8 cellular contexts compared by ENCODE assay signal in the genomic region with DNA sequence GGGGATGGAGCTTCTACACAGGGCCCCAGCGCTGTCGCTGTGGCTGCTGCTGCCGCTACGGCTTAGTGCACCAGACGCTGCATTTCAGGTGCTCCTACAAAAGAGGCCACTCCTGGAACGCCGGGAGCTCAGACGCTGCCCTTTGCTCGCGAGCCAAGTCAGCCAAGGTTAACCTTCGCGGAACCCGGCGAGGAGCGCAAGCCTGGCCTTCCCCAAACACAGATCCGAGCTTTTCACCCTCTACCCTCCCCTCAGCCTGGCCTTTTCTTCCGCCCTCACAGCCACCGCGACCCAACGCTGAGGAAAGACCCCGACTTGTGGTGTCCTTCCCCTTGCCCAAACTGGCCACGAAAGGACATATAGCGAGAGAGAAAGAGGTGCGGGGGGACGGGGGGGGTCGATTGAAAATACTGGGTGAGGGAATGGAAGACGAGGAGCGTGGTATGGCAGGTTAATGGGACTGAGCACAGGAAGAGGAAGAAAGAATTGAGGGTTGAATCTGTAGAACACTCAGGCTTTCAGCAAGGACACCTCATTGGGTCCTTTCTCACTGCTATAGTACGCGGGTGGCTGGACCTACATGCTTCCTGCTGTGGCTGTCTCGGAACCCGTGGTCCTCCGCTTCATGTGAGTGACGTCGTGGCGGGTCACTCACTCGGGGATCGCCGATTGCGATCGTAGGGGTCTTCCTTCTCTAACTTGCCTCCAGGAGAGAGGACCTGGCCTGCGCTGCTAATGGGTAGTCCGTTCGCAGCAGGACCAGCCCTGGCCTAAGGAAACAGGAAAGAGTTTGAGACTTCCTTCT. TPM values are rescaled to one million over a fixed set of nuclear protein-coding genes. Genes with fewer than 3 reads are reported as not detected.
DNase-seq lines count a peak whose midpoint lies in the region; ATAC-seq and TF ChIP-seq lines count a peak whose summit lies in the region.

Gene AIMP1, plus strand, starts transcription at position 583 of the 805 bp plus-strand sequence. CDS start 8,460 bp downstream, outside the sequence.
Gene TBCK, minus strand, starts transcription at position 242 of the 805 bp plus-strand sequence. CDS start 7,249 bp downstream, outside the sequence.

- no peaks in the 10 kb centered on the region for H3K9me2 ChIP-seq in PC-9 (ENCODE audit: insufficient read depth)

- DNase-seq in DMS53 treated with DMSO at 0.1 percent for 48 hours (lab: John Stamatoyannopoulos, UW; ENCODE audit: unreplicated experiment) (peak; percentile 82), KBM-7 (peak; percentile 94), PC-9 (peak; percentile 69 to 76)
- peak; percentile 91 for DNase-seq in activated T-cell treated with anti-CD3 and anti-CD28 coated beads, Interleukin-2, amount 50 U/mL, for 24 hours
- DNase-seq in stimulated activated CD8-positive, alpha-beta memory T cell treated with anti-CD3 and anti-CD28 coated beads, Interleukin-7, amount 100 ng/mL, for 1 hour (ENCODE audit: low read depth in 2 of 2) = peak; percentile 72

- no TSS peak for BruUV-seq in PC-9 (replicated peaks; lab: Mats Ljungman, UMichigan)

- peaks cover 66% of the 10 kb centered on the region for H3K79me2 ChIP-seq in PC-9 (ENCODE audit: low read depth)

- H3K27ac Mint-ChIP-seq in activated T-cell treated with anti-CD3 and anti-CD28 coated beads, Interleukin-2, amount 50 U/mL, for 24 hours = no peak within 1 kb of the TSS

- peak within 1 kb of the TSS; percentile 95 for H3K4me2 ChIP-seq in PC-9

- H3F3A ChIP-seq in PC-9 (ENCODE audit: insufficient read depth, low read depth) = peaks cover 12% of the 10 kb centered on the region; the same call in 1 of the 2 replicates

- in situ Hi-C loops in KBM-7 (cut with MboI; ENCODE audit: low pct_unique_long_range_greater_than_20kb, low sequenced_read_pairs) = no loop called here

- H3K27me3 ChIP-seq in PC-9 (ENCODE audit: insufficient read depth, low read depth) (no peaks in the 10 kb centered on the region), mucosa of stomach (ENCODE audit: control insufficient read depth, insufficient read depth, low read length) (no peaks in the 10 kb centered on the region)

- CTCF ChIA-PET in PC-9 (lab: Charles Lee) = no interaction called here

- H4K20me1 ChIP-seq in PC-9 (ENCODE audit: insufficient read depth) = no peaks in the 10 kb centered on the region

- H3K9me3 ChIP-seq in PC-9 (ENCODE audit: insufficient read depth, low read depth) = no peaks in the 10 kb centered on the region
- H3K9me3 ChIP-seq in mucosa of stomach (ENCODE audit: control insufficient read depth, low read length) = no peaks in the 10 kb centered on the region

- intact Hi-C loops in PC-9 (cut with micrococcal nuclease; ENCODE audit: unreplicated experiment) = no loop called here

- peak within 1 kb of the TSS; percentile 91 for H3K27ac ChIP-seq in PC-9

- peaks cover 49% of the 10 kb centered on the region for H3K4me1 Mint-ChIP-seq in activated T-cell treated with anti-CD3 and anti-CD28 coated beads, Interleukin-2, amount 50 U/mL, for 24 hours (ENCODE audit: low read depth)

- H3K36me3 ChIP-seq in PC-9 (ENCODE audit: low read depth) (no peaks in the 10 kb centered on the region), mucosa of stomach (ENCODE audit: control insufficient read depth, insufficient read depth, low read length) (no peaks in the 10 kb centered on the region)

- H3K4me3 Mint-ChIP-seq in activated T-cell treated with anti-CD3 and anti-CD28 coated beads, Interleukin-2, amount 50 U/mL, for 24 hours = no peak within 1 kb of the TSS

- no peaks in the 10 kb centered on the region for H3K9me3 Mint-ChIP-seq in activated T-cell treated with anti-CD3 and anti-CD28 coated beads, Interleukin-2, amount 50 U/mL, for 24 hours

- ATAC-seq in GM21723 (IDR thresholded peaks at IDR 0.05; ENCODE audit: unreplicated experiment) (peak; percentile 87), esophagus mucosa (peak; percentile 94)

- peak within 1 kb of the TSS; percentile 94 for H2AFZ ChIP-seq in PC-9

- H3K27me3 Mint-ChIP-seq in activated T-cell treated with anti-CD3 and anti-CD28 coated beads, Interleukin-2, amount 50 U/mL, for 24 hours = no peaks in the 10 kb centered on the region

- H3K4me1 ChIP-seq in PC-9 (replicated peaks; ENCODE audit: insufficient read depth) (peaks cover 17% of the 10 kb centered on the region), mucosa of stomach (ENCODE audit: control insufficient read depth, insufficient read depth, low read length) (peaks cover 10% of the 10 kb centered on the region)

- TF ChIP-seq CTCF in PC-9 (conservative IDR thresholded peaks at IDR 0.05) = no peak

- H3K4me3 ChIP-seq in PC-9 = peak within 1 kb of the TSS; percentile 98
- peak within 1 kb of the TSS; percentile 95 for H3K4me3 ChIP-seq in mucosa of stomach (ENCODE audit: low read length)

- POLR2A ChIA-PET in PC-9 (lab: Charles Lee; ENCODE audit: unreplicated experiment) = interaction anchor here (0.5 kb wide), 1 partner anchor 42 kb away, joined by 3 read pairs; no protein-coding TSS in a partner anchor

- H3K9ac ChIP-seq in mucosa of stomach (ENCODE audit: low read length) = peak within 1 kb of the TSS; percentile 90

- peaks cover 39% of the 10 kb centered on the region for H3K36me3 Mint-ChIP-seq in activated T-cell treated with anti-CD3 and anti-CD28 coated beads, Interleukin-2, amount 50 U/mL, for 24 hours (ENCODE audit: low read depth)

RNA-seq across cellular contexts. Expression of gene AIMP1, which starts in this region (rescaled TPM):
- total RNA-seq in PC-9 (2021) (36.3 and 47.0 TPM in 2 replicates), esophagus mucosa (32.8 TPM)

RNA-seq across cellular contexts. Expression of gene TBCK, which starts in this region (rescaled TPM):
- 18.7 and 22.0 TPM in 2 replicates for total RNA-seq in PC-9 (2021)
- 21.6 TPM for total RNA-seq in esophagus mucosa

Comparison
In these comparisons a context has a peak if more than half of its experiments do, and no peak if none do; other contexts are left out.
1. Peak in every context shown above with its lines: DNase-seq, ATAC-seq, H3K4me3 ChIP-seq and H3K27ac ChIP-seq.